ENCODE assay signal across 9 cellular contexts in the genomic region with DNA sequence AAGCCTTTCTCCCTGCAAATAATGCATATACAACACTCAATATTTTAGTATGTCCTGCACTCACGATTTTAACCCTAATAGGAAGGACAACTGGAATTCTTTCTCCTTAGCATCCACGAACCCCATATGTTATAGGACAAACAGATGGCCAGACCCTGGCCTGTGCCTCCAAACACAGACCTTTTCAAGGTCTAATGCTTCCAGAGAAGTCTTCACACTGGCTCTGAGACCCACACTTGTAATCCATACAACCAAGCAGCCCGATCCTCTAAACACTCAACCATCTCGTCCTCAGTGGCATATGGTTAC. TPM values are rescaled to one million over a fixed set of nuclear protein-coding genes. Genes with fewer than 3 reads are reported as not detected.
DNase-seq lines count a peak whose midpoint lies in the region; ATAC-seq and TF ChIP-seq lines count a peak whose summit lies in the region.
"Had no signal": no experiment of that assay in that cellular context is flagged by ENCODE, and none has a peak within 500 bp of the region (broad histone marks: within the 10 kb centered on the region; RNA-seq: fewer than 3 reads in every experiment).

No MANE protein-coding gene starts in this region.

- H3K4me3 ChIP-seq in breast epithelium = peak overlapping the region; percentile 54 to 77 (median 65)
- H3K4me3 ChIP-seq in brain microvascular endothelial cell (ENCODE audit: low read depth, low read length) = peak overlapping the region; percentile 91
- H3K4me3 ChIP-seq in lung = peak overlapping the region; percentile 89
- peak overlapping the region; percentile 54 to 61 for H3K4me3 ChIP-seq in vagina

- H3K27me3 Mint-ChIP-seq in MCF 10A (ENCODE audit: insufficient read depth, unreplicated experiment) = no peaks in the 10 kb centered on the region
- H3K27me3 Mint-ChIP-seq: T-helper 17 cell had no signal

- H3K27ac Mint-ChIP-seq in MCF 10A (ENCODE audit: low read depth, unreplicated experiment) = no peak overlapping the region
- H3K27ac Mint-ChIP-seq: T-helper 17 cell had no signal

- CTCF ChIA-PET in MCF 10A (lab: Yijun Ruan, JAX) = interaction anchor here (0.6 to 8.1 kb wide), 4 partner anchors 9 to 782 kb away, joined by 3 to 115 read pairs (median 36); no protein-coding TSS in a partner anchor

- no peaks in the 10 kb centered on the region for H3K9me3 ChIP-seq in breast epithelium
- no peaks in the 10 kb centered on the region for H3K9me3 ChIP-seq in lung (ENCODE audit: control insufficient read depth in 2 of 2, insufficient read depth in 1 of 2, low read length in 1 of 2)
- H3K9me3 ChIP-seq in vagina = no peaks in the 10 kb centered on the region

- peaks cover 14% of the 10 kb centered on the region for H3K36me3 Mint-ChIP-seq in MCF 10A (ENCODE audit: insufficient read depth, unreplicated experiment)

- 17 to 28% methylated on average over 4 of the region's 4 CpGs for WGBS in lung, 2 donors

- H3K27me3 ChIP-seq in breast epithelium (no peaks in the 10 kb centered on the region), brain microvascular endothelial cell (replicated peaks) (no peaks in the 10 kb centered on the region), lung (ENCODE audit: control insufficient read depth, insufficient read depth) (no peaks in the 10 kb centered on the region), vagina (no peaks in the 10 kb centered on the region)

- TF ChIP-seq POLR2A in breast epithelium (IDR thresholded peaks at IDR 0.05) (no peak), vagina (IDR thresholded peaks at IDR 0.05) (no peak)

- in situ Hi-C loops in brain microvascular endothelial cell (cut with HindIII; ENCODE audit: low pct_ligation_motif_present, low sequenced_read_pairs) = no loop called here

- intact Hi-C loops in breast epithelium (cut with DNase I; ENCODE audit: low total_unique reads) = loop anchor here (10.0 kb wide), 1 partner anchor 59 kb away; no protein-coding TSS in a partner anchor
- intact Hi-C loops in MCF 10A (cut with micrococcal nuclease) = no loop called here
- intact Hi-C loops in vagina (cut with DNase I) = loop anchor here (2.0 kb wide), 1 partner anchor 59 kb away; no protein-coding TSS in a partner anchor

- DNase-seq in breast epithelium (ENCODE audit: low spot score in 2 of 2) (no peak), MCF 10A (ENCODE audit: unreplicated experiment) (no peak), brain microvascular endothelial cell (no peak), lung (ENCODE audit: low spot score) (no peak), vagina (ENCODE audit: extremely low spot score in 2 of 2) (no peak), 8988T (no peak), NCI-H1930 (lab: John Stamatoyannopoulos, UW) (no peak)
- no peak for DNase-seq in activated effector memory CD4-positive, alpha-beta T cell treated with Interleukin-2 at 50 U/mL for 16 hours

- H3K4me3 Mint-ChIP-seq in MCF 10A (ENCODE audit: unreplicated experiment) = no peak overlapping the region
- H3K4me3 Mint-ChIP-seq: T-helper 17 cell had no signal

- H3K4me1 ChIP-seq in breast epithelium (no peaks in the 10 kb centered on the region), lung (ENCODE audit: control insufficient read depth in 2 of 2, insufficient read depth in 2 of 2, low read length in 2 of 2) (no peaks in the 10 kb centered on the region), vagina (peaks cover 22% of the 10 kb centered on the region)

- H3K4me1 Mint-ChIP-seq in MCF 10A (ENCODE audit: insufficient read depth, unreplicated experiment) = no peaks in the 10 kb centered on the region

- TF ChIP-seq CTCF in breast epithelium (IDR thresholded peaks at IDR 0.05) (no peak), MCF 10A (IDR thresholded peaks at IDR 0.05; ENCODE audit: unreplicated experiment) (no peak), brain microvascular endothelial cell (IDR thresholded peaks at IDR 0.05; ENCODE audit: low read depth, low read length, missing control alignments) (no peak), lung (IDR thresholded peaks at IDR 0.05; ENCODE audit: control extremely low read depth, extremely low read depth) (no peak), vagina (IDR thresholded peaks at IDR 0.05) (no peak)

- no peak for ATAC-seq in lung (ENCODE audit: insufficient read depth, low FRiP score)

- BruUV-seq in MCF 10A (replicated peaks; lab: Mats Ljungman, UMichigan) = no TSS peak

- H3K9me3 Mint-ChIP-seq in MCF 10A (ENCODE audit: unreplicated experiment) = no peaks in the 10 kb centered on the region

- H3K27ac ChIP-seq in breast epithelium (peak overlapping the region; percentile 69 to 88), brain microvascular endothelial cell (peak overlapping the region; percentile 91), lung (ENCODE audit: low read depth in 1 of 2, low read length in 1 of 2) (peak overlapping the region; percentile 87 to 90), vagina (peak overlapping the region; percentile 83)

- POLR2A ChIA-PET in MCF 10A (lab: Yijun Ruan, JAX) = interaction anchor here (1.9 kb wide), 1 partner anchor 25 kb away, joined by 9 read pairs; no protein-coding TSS in a partner anchor

- H3K36me3 ChIP-seq in breast epithelium = no peaks in the 10 kb centered on the region
- peaks cover 24% of the 10 kb centered on the region for H3K36me3 ChIP-seq in brain microvascular endothelial cell (replicated peaks)
- peaks cover 0 to 12% of the 10 kb centered on the region in 2 donors for H3K36me3 ChIP-seq in lung (ENCODE audit: control insufficient read depth in 2 of 2, insufficient read depth in 2 of 2, low read length in 2 of 2)
- peaks cover 0 to 20% of the 10 kb centered on the region in 2 donors for H3K36me3 ChIP-seq in vagina

RNA-seq across cellular contexts. Expression of gene SLC2A3, which starts 0.6 kb away (rescaled TPM):
- total RNA-seq in breast epithelium (10 to 100 TPM; 28.2 to 47.9 (median 45.8) TPM), MCF 10A (2022) (4.0 and 9.2 TPM in 2 replicates), lung (100 to 1,000 TPM; 112 to 435 TPM), vagina (71.7 TPM)
- polyA plus RNA-seq in lung = 100 to 1,000 TPM in 1 of 2 donors, 10 to 100 TPM in 1; 13.4 to 140 TPM
